ENCODE assay signal across 1 cellular context in the genomic region with DNA sequence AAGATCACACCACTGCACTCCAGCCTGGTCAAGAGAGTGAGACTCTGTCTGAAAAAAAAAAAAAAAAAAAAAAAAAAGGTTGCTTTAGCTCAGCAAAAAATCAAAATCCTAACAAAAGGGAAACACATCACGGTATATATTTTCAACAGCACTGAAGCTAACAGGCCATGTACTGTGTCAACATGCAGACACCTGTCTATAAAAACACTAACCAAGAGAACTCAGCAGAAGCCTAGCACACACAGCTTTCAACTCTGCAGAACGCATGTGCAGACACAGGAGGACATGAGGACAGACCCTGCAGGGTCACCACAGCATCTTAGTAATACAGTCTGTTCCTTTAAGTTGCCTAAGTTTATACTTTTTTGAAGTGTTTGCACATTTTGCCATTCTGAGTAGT.
TF ChIP-seq lines count a peak whose summit lies in the region.

No MANE protein-coding gene starts in this region.

TF ChIP-seq in HepG2, 621 proteins besides CTCF, POLR2A, EP300 and RAD21:
- TF ChIP-seq ATM (IDR thresholded peaks at IDR 0.05; ENCODE audit: borderline replicate concordance), result no peak
- TF ChIP-seq, protein P1, sequence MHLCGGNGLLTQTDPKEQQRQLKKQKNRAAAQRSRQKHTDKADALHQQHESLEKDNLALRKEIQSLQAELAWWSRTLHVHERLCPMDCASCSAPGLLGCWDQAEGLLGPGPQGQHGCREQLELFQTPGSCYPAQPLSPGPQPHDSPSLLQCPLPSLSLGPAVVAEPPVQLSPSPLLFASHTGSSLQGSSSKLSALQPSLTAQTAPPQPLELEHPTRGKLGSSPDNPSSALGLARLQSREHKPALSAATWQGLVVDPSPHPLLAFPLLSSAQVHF (CRISPR knock-in tag; IDR thresholded peaks at IDR 0.05), result no peak
- TF ChIP-seq ZNF800 (CRISPR knock-in tag; IDR thresholded peaks at IDR 0.05), result no peak
- no peak for TF ChIP-seq FOXA1 (IDR thresholded peaks at IDR 0.05)
- peak; percentile 29; the same call in 1 of the 2 replicates for TF ChIP-seq FOXA1 (CRISPR knock-in tag; IDR thresholded peaks at IDR 0.05)
